23 cellular contexts compared by ENCODE assay signal in genomic region chr7:11450246-11450645, GRCh38.
A peak's percentile ranks its signal among the peaks of the same experiment; 100 is the strongest.
DNase-seq lines count a peak whose midpoint lies in the region; ATAC-seq, FAIRE-seq and TF ChIP-seq lines count a peak whose summit lies in the region.
"Had no signal": no experiment of that assay in that cellular context is flagged by ENCODE, and none has a peak within 500 bp of the region (broad histone marks: within the 10 kb centered on the region; RNA-seq: fewer than 3 reads in every experiment).

No MANE protein-coding gene starts in this region.

- no TSS peak for BruUV-seq in endothelial cell of umbilical vein (replicated peaks; lab: Mats Ljungman, UMichigan)

- H2AFZ ChIP-seq in endothelial cell of umbilical vein (ENCODE audit: low read depth, low read length), result peak overlapping the region; percentile 23

- no peaks in the 10 kb centered on the region for H3K79me2 ChIP-seq in endothelial cell of umbilical vein (ENCODE audit: control insufficient read depth, insufficient read depth, low read length)

- no peaks in the 10 kb centered on the region for H3K9me1 ChIP-seq in endothelial cell of umbilical vein (replicated peaks; ENCODE audit: control insufficient read depth, extremely low read depth, insufficient read depth, low read length)

- peak overlapping the region in 1 of 2 experiments; percentile 1; a peak in 1 of 6 replicates for H3K27ac ChIP-seq in A549
- peak overlapping the region; percentile 75 for H3K27ac ChIP-seq in VCaP
- H3K27ac ChIP-seq in endothelial cell of umbilical vein (ENCODE audit: insufficient read depth, low read depth, low read length), result peak overlapping the region; percentile 59
- H3K27ac ChIP-seq in transverse colon, result no peak overlapping the region

- ATAC-seq in A549, result no peak
- ATAC-seq: Right ventricle myocardium inferior had no signal

- H3K4me2 ChIP-seq in A549 (no peak overlapping the region), endothelial cell of umbilical vein (ENCODE audit: insufficient read depth, low read length) (peak overlapping the region; percentile 65)

- no peak for TF ChIP-seq POLR2A in A549 (IDR thresholded peaks at IDR 0.05; ENCODE audit: low read length)
- no peak for TF ChIP-seq POLR2A in endothelial cell of umbilical vein (IDR thresholded peaks at IDR 0.05; ENCODE audit: low read depth, low read length)
- no peak for TF ChIP-seq POLR2A in transverse colon (IDR thresholded peaks at IDR 0.05)

- no peak for TF ChIP-seq CTCF in A549 (IDR thresholded peaks at IDR 0.05)
- TF ChIP-seq CTCF in VCaP (conservative IDR thresholded peaks at IDR 0.05), result no peak
- no peak for TF ChIP-seq CTCF in endothelial cell of umbilical vein (IDR thresholded peaks at IDR 0.05; ENCODE audit: extremely low read depth in 1 of 2, insufficient read depth in 1 of 2, low read depth in 1 of 2, low read length in 2 of 2)
- TF ChIP-seq CTCF in transverse colon (IDR thresholded peaks at IDR 0.05), result no peak

- no peak for TF ChIP-seq EP300 in A549 (IDR thresholded peaks at IDR 0.05)
- TF ChIP-seq EP300 in transverse colon (IDR thresholded peaks at IDR 0.05; ENCODE audit: low read depth), result no peak

- H3K4me3 ChIP-seq in A549 (no peak overlapping the region), endothelial cell of umbilical vein (replicated peaks in 1 of 3; ENCODE audit: insufficient read depth in 1 of 3, low read depth in 1 of 3, low read length in 3 of 3) (no peak overlapping the region), transverse colon (no peak overlapping the region)

- no peak for TF ChIP-seq RAD21 in A549 (conservative IDR thresholded peaks at IDR 0.05 in 1 of 2, IDR thresholded peaks at IDR 0.05 in 1 of 2)

- POLR2A ChIA-PET in A549 (lab: Yijun Ruan, JAX), result no interaction called here
- POLR2A ChIA-PET in endothelial cell of umbilical vein (lab: Charles Lee), result no interaction called here

- intact Hi-C loops in endothelial cell of umbilical vein (cut with micrococcal nuclease) (loop anchor here (1.0 to 10.0 kb wide), 4 partner anchors 8 to 385 kb away; partner anchors contain the start of gene THSD7A), transverse colon (cut with DNase I; ENCODE audit: low total_unique reads) (no loop called here)

- in situ Hi-C loops in transverse colon (cut with MboI; ENCODE audit: low pct_ligation_motif_present in 1 of 4, low pct_unique_long_range_greater_than_20kb in 1 of 4, low sequenced_read_pairs in 3 of 4), result no loop called here

- CTCF ChIA-PET in A549 (lab: Yijun Ruan, JAX), result interaction anchor here (0.9 to 1.2 kb wide), 2 partner anchors 107 to 381 kb away, joined by 3 to 5 read pairs; partner anchors contain the start of gene THSD7A
- CTCF ChIA-PET in endothelial cell of umbilical vein (lab: Charles Lee), result interaction anchor here (1.1 to 1.8 kb wide), 2 partner anchors 11 to 381 kb away, joined by 3 to 7 read pairs; partner anchors contain the start of gene THSD7A

- no peaks in the 10 kb centered on the region for H3K9me3 ChIP-seq in A549
- no peaks in the 10 kb centered on the region for H3K9me3 ChIP-seq in endothelial cell of umbilical vein (replicated peaks; ENCODE audit: control insufficient read depth, insufficient read depth, low read length)
- H3K9me3 ChIP-seq in transverse colon, result no peaks in the 10 kb centered on the region
- H3K9me3 ChIP-seq: BE2C had no signal

- DNase-seq in A549 (ENCODE audit: low read depth in 1 of 2, low spot score in 1 of 2) (no peak), endothelial cell of umbilical vein (ENCODE audit: low read depth, low spot score) (peak; percentile 90), lung microvascular endothelial cell (ENCODE audit: low read depth in 2 of 2) (peak; percentile 53 to 63), AG08396 (ENCODE audit: low spot score) (no peak), NCI-H2171 (lab: John Stamatoyannopoulos, UW) (no peak), SIG-M5 (lab: John Stamatoyannopoulos, UW) (no peak), transverse colon (no peak)
- DNase-seq: 8988T; BE2C; CD4-positive, CD25-positive, alpha-beta regulatory T cell; COR-L47; DMS 273 treated with DMSO at 0.1 percent for 48 hours; GOT3; Kasumi-1; NCI-H1092 treated with DMSO at 0.1 percent for 48 hours; NCI-H2081; NCI-H446 treated with DMSO at 0.1 percent for 48 hours; NCI-H69 had no signal

- H3K4me1 ChIP-seq in A549 (no peaks in the 10 kb centered on the region), endothelial cell of umbilical vein (ENCODE audit: control insufficient read depth, extremely low read depth, insufficient read depth, low read length) (peaks cover 22% of the 10 kb centered on the region), transverse colon (peaks cover 0 to 8% (median 4%) of the 10 kb centered on the region in 4 donors)
- H3K4me1 ChIP-seq: BE2C had no signal

- no peaks in the 10 kb centered on the region for H3K27me3 ChIP-seq in endothelial cell of umbilical vein (ENCODE audit: control insufficient read depth in 2 of 2, insufficient read depth in 2 of 2, low read length in 2 of 2)
- no peaks in the 10 kb centered on the region for H3K27me3 ChIP-seq in transverse colon
- H3K27me3 ChIP-seq: BE2C had no signal

- dilution Hi-C loops in endothelial cell of umbilical vein (cut with MboI; ENCODE audit: extremely low pct_ligation_motif_present, low sequenced_read_pairs), result no loop called here

- H3K36me3 ChIP-seq in endothelial cell of umbilical vein (ENCODE audit: control insufficient read depth in 2 of 2, extremely low read depth in 1 of 2, insufficient read depth in 2 of 2, low read length in 2 of 2) (no peaks in the 10 kb centered on the region), transverse colon (no peaks in the 10 kb centered on the region)

- H3K9ac ChIP-seq in endothelial cell of umbilical vein (replicated peaks; ENCODE audit: extremely low read depth, insufficient read depth, low read length), result no peak overlapping the region

- FAIRE-seq in A549 (lab: Jason Lieb, UNC) (peak; percentile 61), endothelial cell of umbilical vein (lab: Jason Lieb, UNC) (peak; percentile 77)
- FAIRE-seq: GM12891, GM19239, RCC 7860 had no signal

- WGBS in A549 (ENCODE audit: missing lambda C conversion rate), result 37% methylated on average over 1 of the region's 1 CpG
- 19 to 24% methylated on average over 1 of the region's 1 CpG for WGBS in transverse colon (ENCODE audit: low coverage in 1 of 2), 2 donors

- H4K20me1 ChIP-seq in endothelial cell of umbilical vein (replicated peaks; ENCODE audit: control insufficient read depth, extremely low read depth, insufficient read depth, low read length), result no peaks in the 10 kb centered on the region

TF ChIP-seq in A549, 52 proteins besides CTCF, POLR2A, EP300 and RAD21 (continues in another document):
- TF ChIP-seq NR3C1 (IDR thresholded peaks at IDR 0.05), result no peak
- no peak for TF ChIP-seq HES2 (IDR thresholded peaks at IDR 0.05)
- no peak for TF ChIP-seq GATA3 (IDR thresholded peaks at IDR 0.05; ENCODE audit: borderline replicate concordance)
- no peak for TF ChIP-seq FOXS1 (CRISPR knock-in tag; IDR thresholded peaks at IDR 0.05)
- no peak for TF ChIP-seq ZC3H11A (IDR thresholded peaks at IDR 0.05)
- TF ChIP-seq HOXA7 (CRISPR knock-in tag; IDR thresholded peaks at IDR 0.05), result no peak
- TF ChIP-seq, protein P1, sequence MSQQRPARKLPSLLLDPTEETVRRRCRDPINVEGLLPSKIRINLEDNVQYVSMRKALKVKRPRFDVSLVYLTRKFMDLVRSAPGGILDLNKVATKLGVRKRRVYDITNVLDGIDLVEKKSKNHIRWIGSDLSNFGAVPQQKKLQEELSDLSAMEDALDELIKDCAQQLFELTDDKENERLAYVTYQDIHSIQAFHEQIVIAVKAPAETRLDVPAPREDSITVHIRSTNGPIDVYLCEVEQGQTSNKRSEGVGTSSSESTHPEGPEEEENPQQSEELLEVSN (IDR thresholded peaks at IDR 0.05; ENCODE audit: borderline replicate concordance, low read depth), result no peak

TF ChIP-seq in endothelial cell of umbilical vein, 7 proteins besides CTCF, POLR2A, EP300 and RAD21:
- TF ChIP-seq POLR2AphosphoS5 (IDR thresholded peaks at IDR 0.05; ENCODE audit: insufficient read depth, low read depth, low read length), result peak; percentile 21
- TF ChIP-seq, protein P2, sequence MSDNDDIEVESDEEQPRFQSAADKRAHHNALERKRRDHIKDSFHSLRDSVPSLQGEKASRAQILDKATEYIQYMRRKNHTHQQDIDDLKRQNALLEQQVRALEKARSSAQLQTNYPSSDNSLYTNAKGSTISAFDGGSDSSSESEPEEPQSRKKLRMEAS (IDR thresholded peaks at IDR 0.05; ENCODE audit: insufficient read depth, insufficient read length), result no peak
- TF ChIP-seq JUN (IDR thresholded peaks at IDR 0.05; ENCODE audit: borderline replicate concordance, insufficient read depth, insufficient read length, low read depth), result peak; percentile 31
- TF ChIP-seq GATA2 (IDR thresholded peaks at IDR 0.05; ENCODE audit: insufficient read depth, insufficient read length, low read depth, low read length), result peak; percentile 66
- peak; percentile 34 for TF ChIP-seq FOS (IDR thresholded peaks at IDR 0.05; ENCODE audit: borderline replicate concordance, insufficient read depth, low read length)
- no peak for TF ChIP-seq EZH2 (IDR thresholded peaks at IDR 0.05; ENCODE audit: borderline replicate concordance, low read depth, low read length, severe bottlenecking)

Comparison
In these comparisons a context has a peak if more than half of its experiments do, and no peak if none do; other contexts are left out.
1. DNase-seq: peak in endothelial cell of umbilical vein (single experiment) and lung microvascular endothelial cell (2 of 2); none in A549 (0 of 2), AG08396 (single experiment), NCI-H2171 (single experiment), SIG-M5 (single experiment) and transverse colon (single experiment).
2. H3K27ac ChIP-seq: peak in VCaP (single experiment) and endothelial cell of umbilical vein (single experiment); none in transverse colon (0 of 4).